1 cellular context compared by ENCODE assay signal in genomic region chr6:144311361-144311760, GRCh38.
TF ChIP-seq lines count a peak whose summit lies in the region.

No MANE protein-coding gene starts in this region.

TF ChIP-seq in GM12878, 131 proteins besides CTCF, POLR2A, EP300 and RAD21:
- TF ChIP-seq ZNF687 (IDR thresholded peaks at IDR 0.05) (no peak), ATF3 (IDR thresholded peaks at IDR 0.05; ENCODE audit: borderline replicate concordance, extremely low read depth, low read depth, low read length) (no peak), FOS (IDR thresholded peaks at IDR 0.05; ENCODE audit: borderline replicate concordance, extremely low read depth, insufficient read length) (no peak), NR2F1 (conservative IDR thresholded peaks at IDR 0.05) (0 out of 2 replicates have a peak, but pooled peaks have one; percentile 41), GATAD2B (conservative IDR thresholded peaks at IDR 0.05; ENCODE audit: low read depth) (no peak), YBX1 (IDR thresholded peaks at IDR 0.05) (no peak), PKNOX1 (IDR thresholded peaks at IDR 0.05) (peak; percentile 72)
